Comparison of ENCODE assay signal across 8 cellular contexts in the genomic region with DNA sequence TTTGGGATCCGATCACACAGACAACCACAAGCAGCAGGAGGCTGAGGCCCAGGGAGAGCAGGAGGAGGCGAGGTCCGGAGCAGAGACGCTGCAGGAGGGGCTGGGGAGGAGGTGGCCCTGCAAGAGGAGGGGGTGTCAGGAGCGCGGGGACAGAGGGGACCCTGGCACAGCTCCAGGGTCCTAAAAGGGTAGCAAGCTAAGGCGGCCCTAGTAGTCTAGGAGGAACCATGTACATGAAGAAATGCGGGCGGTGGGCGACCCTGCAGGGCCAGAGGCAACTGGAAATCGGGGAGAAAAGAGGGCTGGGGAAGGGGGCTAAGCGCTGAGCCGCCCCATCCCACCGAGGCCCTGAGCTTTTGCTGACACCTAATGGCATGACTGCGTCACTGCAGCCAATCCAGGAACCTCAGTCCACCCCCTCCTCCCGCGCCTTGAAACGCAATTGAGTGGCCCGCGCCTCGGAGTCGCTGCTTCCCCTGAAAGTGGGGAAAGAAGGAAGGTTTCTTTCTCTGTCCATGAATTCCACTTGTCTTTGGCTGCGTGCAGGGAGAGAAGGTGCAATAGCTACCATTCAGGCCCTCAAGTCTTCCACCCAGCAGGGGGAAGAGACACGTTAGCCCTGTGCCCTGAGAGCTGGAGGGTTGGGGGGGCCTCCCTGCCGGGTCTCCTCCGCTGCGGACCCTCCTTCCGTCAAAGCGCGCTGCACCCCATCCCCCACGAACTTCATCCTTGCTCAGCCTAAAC. TPM values are rescaled to one million over a fixed set of nuclear protein-coding genes. Genes with fewer than 3 reads are reported as not detected.
DNase-seq lines count a peak whose midpoint lies in the region; ATAC-seq and TF ChIP-seq lines count a peak whose summit lies in the region.

No MANE protein-coding gene starts in this region.

- no peaks in the 10 kb centered on the region for H3K79me1 ChIP-seq in H9 (ENCODE audit: insufficient read depth, low read depth, low read length, poor library complexity, severe bottlenecking)

- no peaks in the 10 kb centered on the region; the same call in 1 of the 2 replicates for H3K4me1 ChIP-seq in H9 (ENCODE audit: insufficient read depth, low read length)
- H3K4me1 ChIP-seq in mucosa of descending colon (ENCODE audit: low read depth) = peaks cover 10% of the 10 kb centered on the region

- peaks cover 5% of the 10 kb centered on the region; the same call in 1 of the 2 replicates for H3K27me3 ChIP-seq in H9 (ENCODE audit: insufficient read depth, low read length)

- H3K18ac ChIP-seq in H9 (ENCODE audit: insufficient read length, low read depth, low read length) = peak overlapping the region; percentile 13

- no peak overlapping the region for H2BK20ac ChIP-seq in H9 (ENCODE audit: low read depth, low read length, poor library complexity, severe bottlenecking)

- no peaks in the 10 kb centered on the region for H3K9me3 Mint-ChIP-seq in H9

- H3K79me2 ChIP-seq in H9 (ENCODE audit: insufficient read depth, low read length) = no peaks in the 10 kb centered on the region

- no peak overlapping the region for H3K14ac ChIP-seq in H9 (ENCODE audit: insufficient read depth, low read length)

- H3K27ac ChIP-seq in H9 (ENCODE audit: insufficient read length, low read depth, low read length) = no peak overlapping the region

- no peaks in the 10 kb centered on the region for H3K36me3 ChIP-seq in mucosa of descending colon (ENCODE audit: low read depth)

- H3K4me1 Mint-ChIP-seq in H9 = peaks cover 5 to 10% of the 10 kb centered on the region in 2 experiments; a peak in 3 of 4 replicates

- H3K4me3 ChIP-seq in mucosa of descending colon = no peak overlapping the region

- H3K4me2 ChIP-seq in H9 (ENCODE audit: insufficient read depth, insufficient read length, low read length) = peak overlapping the region; percentile 91

- H3K9me3 ChIP-seq in H9 (ENCODE audit: control insufficient read depth, low read depth, low read length) = no peaks in the 10 kb centered on the region
- H3K9me3 ChIP-seq in mucosa of descending colon = no peaks in the 10 kb centered on the region

- no peak overlapping the region for H3T11ph ChIP-seq in H9 (ENCODE audit: low read length)

- H3K27me3 Mint-ChIP-seq in H9 (ENCODE audit: low read depth) = peaks cover 34% of the 10 kb centered on the region

- peak overlapping the region; percentile 39 for H3K9ac ChIP-seq in H9 (ENCODE audit: extremely low read depth, insufficient read length, low read length)

- no peak overlapping the region for H2AK5ac ChIP-seq in H9 (ENCODE audit: insufficient read length, low read length)

- no peak overlapping the region for H3K4ac ChIP-seq in H9 (ENCODE audit: low read depth, low read length)

- no peak overlapping the region for H2AFZ ChIP-seq in H9 (ENCODE audit: low read length)

- H3K36me3 Mint-ChIP-seq in H9 (ENCODE audit: insufficient read depth in 1 of 3, low read depth in 3 of 3) = no peaks in the 10 kb centered on the region

- no peak overlapping the region for H4K8ac ChIP-seq in H9 (replicated peaks; ENCODE audit: insufficient read length, low read depth, low read length)

- H4K5ac ChIP-seq in H9 (ENCODE audit: insufficient read length, low read depth, low read length) = no peak overlapping the region

- WGBS in H9 (ENCODE audit: extremely low coverage, insufficient read length, low lambda C conversion rate) = no CpG with 5 or more reads among the region's 31 CpGs

- peaks cover 16% of the 10 kb centered on the region for H3K23me2 ChIP-seq in H9 (ENCODE audit: insufficient read length, low read depth, low read length, poor library complexity, severe bottlenecking)

- H4K91ac ChIP-seq in H9 (ENCODE audit: insufficient read length, low read depth, low read length) = no peak overlapping the region

- H2BK12ac ChIP-seq in H9 (ENCODE audit: insufficient read length, low read depth, low read length) = no peak overlapping the region

- H4K20me1 ChIP-seq in H9 (ENCODE audit: control insufficient read depth, insufficient read depth, insufficient read length) = no peaks in the 10 kb centered on the region

- no peak overlapping the region for H2BK15ac ChIP-seq in H9 (ENCODE audit: low read depth, low read length)

- DNase-seq in AG09319 (ENCODE audit: extremely low read depth, low read depth) (no peak), H9 (peak; percentile 91), NOMO-1 (lab: John Stamatoyannopoulos, UW; ENCODE audit: unreplicated experiment in 2 of 2) (peak; percentile 60 to 70), epidermal melanocyte (ENCODE audit: insufficient read length, low spot score) (peak; percentile 86), mucosa of descending colon (peak in 2 of 3 donors; percentile 67 to 75)
- DNase-seq in activated CD8-positive, alpha-beta memory T cell treated with anti-CD3 and anti-CD28 coated beads, Interleukin-2, amount 50 U/mL, for 48 hours = peak; percentile 84
- peak; percentile 19 to 33 for DNase-seq in stimulated activated CD8-positive, alpha-beta memory T cell treated with anti-CD3 and anti-CD28 coated beads, Interleukin-15, amount 100 ng/mL, for 4 hours (ENCODE audit: low read depth in 2 of 2)

- H3K4me3 Mint-ChIP-seq in H9 = no peak overlapping the region

- intact Hi-C loops in mucosa of descending colon (cut with DNase I, micrococcal nuclease) = no loop called here

- H2BK120ac ChIP-seq in H9 (ENCODE audit: low read depth, low read length, poor library complexity, severe bottlenecking) = no peak overlapping the region

- ATAC-seq in mucosa of descending colon (peak; percentile 85), HG03520 (IDR thresholded peaks at IDR 0.05; ENCODE audit: unreplicated experiment) (no peak)

- H3K27ac Mint-ChIP-seq in H9 = peak overlapping the region in 1 of 3 experiments; percentile 85; a peak in 2 of 7 replicates

- H3K56ac ChIP-seq in H9 (ENCODE audit: insufficient read length, low read depth, low read length) = no peak overlapping the region

- H2BK5ac ChIP-seq in H9 (ENCODE audit: insufficient read length, low read length) = no peak overlapping the region

- H3K23ac ChIP-seq in H9 (ENCODE audit: insufficient read length, low read depth, low read length) = no peak overlapping the region

- TF ChIP-seq CTCF in AG09319 (IDR thresholded peaks at IDR 0.05; ENCODE audit: low read depth, low read length) (peak; percentile 89), H9 (conservative IDR thresholded peaks at IDR 0.05) (peak; percentile 94), mucosa of descending colon (IDR thresholded peaks at IDR 0.05) (peak; percentile 83)

RNA-seq across cellular contexts. Expression of a gene that starts 1.8 kb away (rescaled TPM):
- total RNA-seq in H9 (2021) (5.2 and 5.9 TPM in 2 replicates), mucosa of descending colon (1 to 10 TPM in 2 of 3 donors, under 1 TPM in 1; 0.35 to 1.6 (median 1.2) TPM)

RNA-seq across cellular contexts. Expression of a gene that starts 42.3 kb away (rescaled TPM):
- total RNA-seq in H9 (2021) (38.2 and 38.3 TPM in 2 replicates), mucosa of descending colon (10 to 100 TPM in 1 of 3 donors, 1 to 10 TPM in 2; 4.1 to 34.5 (median 6.6) TPM)

RNA-seq across cellular contexts. Expression of a gene that starts 42.4 kb away (rescaled TPM):
- total RNA-seq in H9 (2021) = 272 and 283 TPM in 2 replicates
- 1,000 to 10,000 TPM in 1 of 3 donors, 100 to 1,000 TPM in 2; 729 to 1,007 (median 804) TPM for total RNA-seq in mucosa of descending colon

RNA-seq across cellular contexts. Expression of a gene that starts 56.9 kb away (rescaled TPM):
- total RNA-seq in H9 (2021) (82.9 and 84.1 TPM in 2 replicates), mucosa of descending colon (10 to 100 TPM; 33.4 to 52.0 (median 36.0) TPM)
